Comparison of ENCODE assay signal across 9 cellular contexts in the genomic region with DNA sequence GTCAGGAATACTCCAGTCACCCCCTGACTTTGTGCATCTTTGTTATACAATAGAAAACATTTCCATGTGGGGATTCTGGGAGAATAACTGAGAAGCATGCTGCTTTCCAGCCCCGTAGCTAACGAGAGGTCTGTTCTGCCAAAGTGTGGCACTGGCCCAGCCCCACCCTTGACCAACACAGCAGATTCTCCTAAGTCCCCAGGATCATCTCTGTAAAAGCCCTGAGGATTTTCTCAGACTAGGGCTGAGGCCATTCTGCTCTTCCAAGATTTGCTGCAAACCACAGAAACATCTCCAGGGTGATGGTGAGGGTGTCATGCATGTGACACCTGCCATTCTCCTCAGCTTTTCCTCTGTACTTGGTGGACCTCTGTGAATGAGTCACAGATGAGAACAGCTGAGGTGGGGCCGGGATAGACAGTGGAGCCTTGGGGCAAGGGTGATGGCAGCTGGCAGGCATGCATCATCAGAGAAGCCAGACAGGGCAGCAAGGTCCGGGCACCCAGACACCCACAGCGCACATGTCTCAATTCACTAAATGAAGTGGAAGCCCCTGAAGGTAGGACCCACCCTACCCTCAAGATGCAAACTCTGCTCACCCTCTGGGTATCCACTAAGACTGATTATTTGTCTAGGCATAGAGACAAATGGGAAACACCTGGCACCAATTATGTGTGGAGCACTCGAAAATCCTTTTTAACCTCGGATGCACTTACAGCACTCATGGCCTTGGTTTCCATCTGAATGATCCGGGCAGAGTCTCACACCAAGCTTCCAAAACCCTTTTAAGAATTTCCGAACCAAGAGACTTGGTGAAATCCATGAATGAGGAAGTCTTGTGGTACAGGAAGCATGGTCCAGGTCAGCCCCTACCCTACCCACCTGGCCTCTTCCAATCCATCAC. TPM values are rescaled to one million over a fixed set of nuclear protein-coding genes. Genes with fewer than 3 reads are reported as not detected.
A peak's percentile ranks its signal among the peaks of the same experiment; 100 is the strongest.
DNase-seq lines count a peak whose midpoint lies in the region; ATAC-seq and TF ChIP-seq lines count a peak whose summit lies in the region.
"Had no signal": no experiment of that assay in that cellular context is flagged by ENCODE, and none has a peak within 500 bp of the region (broad histone marks: within the 10 kb centered on the region; RNA-seq: fewer than 3 reads in every experiment).

No MANE protein-coding gene starts in this region.

- H3K4me1 Mint-ChIP-seq in CD4-positive, alpha-beta memory T cell = peaks cover 64 to 100% (median 88%) of the 10 kb centered on the region in 4 donors
- peaks cover 41 to 67% of the 10 kb centered on the region in 2 donors for H3K4me1 Mint-ChIP-seq in immature natural killer cell

- WGBS in upper lobe of left lung, 2 donors = 65 to 77% methylated on average over 8 to 9 of the region's 9 CpGs

- TF ChIP-seq EP300 in upper lobe of left lung (IDR thresholded peaks at IDR 0.05) = no peak

- peak overlapping the region; percentile 87 to 96 (median 90) for H3K27ac Mint-ChIP-seq in CD4-positive, alpha-beta memory T cell
- no peak overlapping the region for H3K27ac Mint-ChIP-seq in immature natural killer cell

- no peaks in the 10 kb centered on the region for H3K27me3 ChIP-seq in CD4-positive, alpha-beta memory T cell (ENCODE audit: insufficient read depth, low read length)
- H3K27me3 ChIP-seq in lower lobe of right lung (ENCODE audit: low read depth) = no peaks in the 10 kb centered on the region
- H3K27me3 ChIP-seq in upper lobe of left lung = no peaks in the 10 kb centered on the region

- intact Hi-C loops in CD4-positive, alpha-beta memory T cell (cut with micrococcal nuclease) = loop anchor here (2.0 kb wide), 1 partner anchor 27 kb away; no protein-coding TSS in a partner anchor
- intact Hi-C loops in lower lobe of right lung (cut with DNase I) = no loop called here

- ATAC-seq in GM18511 (IDR thresholded peaks at IDR 0.05; ENCODE audit: unreplicated experiment) (peak; percentile 31), lower lobe of right lung (peak; percentile 23 to 50), GM21717 (IDR thresholded peaks at IDR 0.05; ENCODE audit: unreplicated experiment) (no peak), upper lobe of left lung (ENCODE audit: low FRiP score in 2 of 2) (no peak)

- no peak for TF ChIP-seq POLR2A in upper lobe of left lung (IDR thresholded peaks at IDR 0.05)

- no peak overlapping the region for H3K4me3 ChIP-seq in CD4-positive, alpha-beta memory T cell (ENCODE audit: low read length in 2 of 2)
- H3K4me3 ChIP-seq in lower lobe of right lung = no peak overlapping the region
- H3K4me3 ChIP-seq in upper lobe of left lung = no peak overlapping the region

- no peaks in the 10 kb centered on the region for H3K9me3 ChIP-seq in CD4-positive, alpha-beta memory T cell (ENCODE audit: control insufficient read depth in 1 of 2, low read length in 2 of 2)
- no peaks in the 10 kb centered on the region for H3K9me3 ChIP-seq in lower lobe of right lung
- no peaks in the 10 kb centered on the region for H3K9me3 ChIP-seq in upper lobe of left lung

- H3K4me1 ChIP-seq in CD4-positive, alpha-beta memory T cell (ENCODE audit: insufficient read depth, low read length) = peaks cover 83% of the 10 kb centered on the region
- peaks cover 37% of the 10 kb centered on the region for H3K4me1 ChIP-seq in lower lobe of right lung
- H3K4me1 ChIP-seq in upper lobe of left lung = peaks cover 14 to 40% (median 29%) of the 10 kb centered on the region in 4 donors

- H3K36me3 ChIP-seq in CD4-positive, alpha-beta memory T cell (ENCODE audit: insufficient read depth, low read length) = no peaks in the 10 kb centered on the region
- H3K36me3 ChIP-seq in lower lobe of right lung = no peaks in the 10 kb centered on the region
- no peaks in the 10 kb centered on the region for H3K36me3 ChIP-seq in upper lobe of left lung

- no peaks in the 10 kb centered on the region for H3K27me3 Mint-ChIP-seq in CD4-positive, alpha-beta memory T cell
- peaks cover 0 to 6% (median 0%) of the 10 kb centered on the region in 3 donors for H3K27me3 Mint-ChIP-seq in immature natural killer cell (ENCODE audit: low read depth in 3 of 3)

- peak overlapping the region; percentile 2 for H3K27ac ChIP-seq in CD4-positive, alpha-beta memory T cell (ENCODE audit: low read depth, low read length)
- H3K27ac ChIP-seq in lower lobe of right lung (no peak overlapping the region), upper lobe of left lung (no peak overlapping the region)

- H3K4me3 Mint-ChIP-seq in CD4-positive, alpha-beta memory T cell = peak overlapping the region in 6 of 8 donors; percentile 14 to 84 (median 76)
- H3K4me3 Mint-ChIP-seq in immature natural killer cell = no peak overlapping the region

- peaks cover 0 to 2% (median 0%) of the 10 kb centered on the region in 8 donors for H3K9me3 Mint-ChIP-seq in CD4-positive, alpha-beta memory T cell
- H3K9me3 Mint-ChIP-seq in immature natural killer cell = no peaks in the 10 kb centered on the region

- TF ChIP-seq CTCF in lower lobe of right lung (IDR thresholded peaks at IDR 0.05) = no peak
- no peak for TF ChIP-seq CTCF in upper lobe of left lung (IDR thresholded peaks at IDR 0.05)

- POLR2A ChIA-PET in CD4-positive, alpha-beta memory T cell (lab: Charles Lee; ENCODE audit: partially characterized antibody) = interaction anchor here (0.7 to 1.5 kb wide), 3 partner anchors 53 to 91 kb away, joined by 3 read pairs; no protein-coding TSS in a partner anchor

- peaks cover 3 to 5% of the 10 kb centered on the region in 2 donors for H3K36me3 Mint-ChIP-seq in CD4-positive, alpha-beta memory T cell
- no peaks in the 10 kb centered on the region for H3K36me3 Mint-ChIP-seq in immature natural killer cell

- CTCF ChIA-PET in CD4-positive, alpha-beta memory T cell (lab: Charles Lee; ENCODE audit: partially characterized antibody) = interaction anchor here (1.0 to 1.3 kb wide), 2 partner anchors 31 to 268 kb away, joined by 3 to 5 read pairs; no protein-coding TSS in a partner anchor

- DNase-seq in CD4-positive, alpha-beta memory T cell = peak in 1 of 5 donors; percentile 49
- DNase-seq in T1000 (lab: John Stamatoyannopoulos, UW) = peak; percentile 4
- DNase-seq in lower lobe of right lung = no peak
- DNase-seq in immature natural killer cell = no peak
- no peak for DNase-seq in upper lobe of left lung
- DNase-seq in germinal center (ENCODE audit: low spot score) = no peak
- DNase-seq: activated gamma-delta T cell had no signal

RNA-seq across cellular contexts. Expression of a gene that starts 20.1 kb away (rescaled TPM):
- 100 to 1,000 TPM; 194 to 197 TPM for total RNA-seq in CD4-positive, alpha-beta memory T cell
- 10 to 100 TPM in 1 of 2 donors, 1 to 10 TPM in 1; 6.3 to 44.0 TPM for polyA plus RNA-seq in CD4-positive, alpha-beta memory T cell
- total RNA-seq in lower lobe of right lung = 153 TPM
- polyA plus RNA-seq in immature natural killer cell = 1 to 10 TPM; 2.1 to 6.3 (median 4.1) TPM
- total RNA-seq in upper lobe of left lung = 100 to 1,000 TPM; 155 to 284 (median 170) TPM

Comparison
In these comparisons a context has a peak if more than half of its experiments do, and no peak if none do; other contexts are left out.
1. H3K27ac Mint-ChIP-seq: peak in CD4-positive, alpha-beta memory T cell (7 of 7); none in immature natural killer cell (0 of 6).
2. H3K4me3 Mint-ChIP-seq: peak in CD4-positive, alpha-beta memory T cell (6 of 8); none in immature natural killer cell (0 of 5).
3. ATAC-seq: peak in GM18511 (single experiment) and lower lobe of right lung (2 of 2); none in GM21717 (single experiment) and upper lobe of left lung (0 of 2).